2 cellular contexts compared by ENCODE assay signal in genomic region chr9:131019387-131020239, GRCh38.
TF ChIP-seq lines count a peak whose summit lies in the region.

No MANE protein-coding gene starts in this region.

TF ChIP-seq in SK-N-SH, 30 proteins besides CTCF, POLR2A, EP300 and RAD21 (continued from another document):
- TF ChIP-seq MAX (IDR thresholded peaks at IDR 0.05; ENCODE audit: low read depth), result no peak
- TF ChIP-seq TAF1 (IDR thresholded peaks at IDR 0.05; ENCODE audit: borderline replicate concordance, low read depth, low read length), result no peak
- no peak for TF ChIP-seq PBX3 (IDR thresholded peaks at IDR 0.05)
- TF ChIP-seq EZH2phosphoT487 (IDR thresholded peaks at IDR 0.05; ENCODE audit: borderline replicate concordance, low read depth), result no peak
- no peak for TF ChIP-seq RFX5 (IDR thresholded peaks at IDR 0.05; ENCODE audit: low read length)
- no peak for TF ChIP-seq CHD2 (IDR thresholded peaks at IDR 0.05; ENCODE audit: low read length, partially characterized antibody)
- TF ChIP-seq ELF1 (IDR thresholded peaks at IDR 0.05), result no peak
- no peak for TF ChIP-seq RXRA (IDR thresholded peaks at IDR 0.05; ENCODE audit: borderline replicate concordance, low read depth)
- TF ChIP-seq FOXM1 (IDR thresholded peaks at IDR 0.05; ENCODE audit: low read depth), result no peak
- TF ChIP-seq, protein P1, sequence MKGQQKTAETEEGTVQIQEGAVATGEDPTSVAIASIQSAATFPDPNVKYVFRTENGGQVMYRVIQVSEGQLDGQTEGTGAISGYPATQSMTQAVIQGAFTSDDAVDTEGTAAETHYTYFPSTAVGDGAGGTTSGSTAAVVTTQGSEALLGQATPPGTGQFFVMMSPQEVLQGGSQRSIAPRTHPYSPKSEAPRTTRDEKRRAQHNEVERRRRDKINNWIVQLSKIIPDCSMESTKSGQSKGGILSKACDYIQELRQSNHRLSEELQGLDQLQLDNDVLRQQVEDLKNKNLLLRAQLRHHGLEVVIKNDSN (IDR thresholded peaks at IDR 0.05; ENCODE audit: borderline replicate concordance, low read depth), result no peak
- no peak for TF ChIP-seq SMC3 (IDR thresholded peaks at IDR 0.05; ENCODE audit: low read depth, low read length)
- no peak for TF ChIP-seq TEAD4 (IDR thresholded peaks at IDR 0.05; ENCODE audit: borderline replicate concordance, insufficient read depth)
- no peak for TF ChIP-seq SIN3A (IDR thresholded peaks at IDR 0.05; ENCODE audit: borderline replicate concordance, low read depth, low read length)
- TF ChIP-seq GABPA (IDR thresholded peaks at IDR 0.05; ENCODE audit: low read depth), result no peak
- TF ChIP-seq MXI1 (IDR thresholded peaks at IDR 0.05; ENCODE audit: low read depth, low read length), result no peak

TF ChIP-seq in SK-N-SH treated with all-trans-retinoic acid at 6 μM for 48 hours, 23 proteins besides CTCF, POLR2A, EP300 and RAD21 (continued from another document):
- TF ChIP-seq CREB5 (CRISPR knock-in tag; IDR thresholded peaks at IDR 0.05; ENCODE audit: low read depth) (no peak), TSHZ2 (CRISPR knock-in tag; IDR thresholded peaks at IDR 0.05) (no peak), TOX (CRISPR knock-in tag; IDR thresholded peaks at IDR 0.05; ENCODE audit: borderline replicate concordance) (no peak), ZC3H10 (CRISPR knock-in tag; IDR thresholded peaks at IDR 0.05) (no peak), RARB (CRISPR knock-in tag; IDR thresholded peaks at IDR 0.05) (no peak), PPARA (CRISPR knock-in tag; IDR thresholded peaks at IDR 0.05; ENCODE audit: borderline replicate concordance) (no peak), BACH2 (CRISPR knock-in tag; IDR thresholded peaks at IDR 0.05; ENCODE audit: borderline replicate concordance) (no peak), ESRRG (CRISPR knock-in tag; IDR thresholded peaks at IDR 0.05) (no peak), GLIS3 (CRISPR knock-in tag; IDR thresholded peaks at IDR 0.05) (no peak), ZNF8 (CRISPR knock-in tag; IDR thresholded peaks at IDR 0.05) (no peak), SNAI2 (CRISPR knock-in tag; IDR thresholded peaks at IDR 0.05) (no peak), ZFP30 (CRISPR knock-in tag; IDR thresholded peaks at IDR 0.05) (no peak)
- TF ChIP-seq, protein P2, sequence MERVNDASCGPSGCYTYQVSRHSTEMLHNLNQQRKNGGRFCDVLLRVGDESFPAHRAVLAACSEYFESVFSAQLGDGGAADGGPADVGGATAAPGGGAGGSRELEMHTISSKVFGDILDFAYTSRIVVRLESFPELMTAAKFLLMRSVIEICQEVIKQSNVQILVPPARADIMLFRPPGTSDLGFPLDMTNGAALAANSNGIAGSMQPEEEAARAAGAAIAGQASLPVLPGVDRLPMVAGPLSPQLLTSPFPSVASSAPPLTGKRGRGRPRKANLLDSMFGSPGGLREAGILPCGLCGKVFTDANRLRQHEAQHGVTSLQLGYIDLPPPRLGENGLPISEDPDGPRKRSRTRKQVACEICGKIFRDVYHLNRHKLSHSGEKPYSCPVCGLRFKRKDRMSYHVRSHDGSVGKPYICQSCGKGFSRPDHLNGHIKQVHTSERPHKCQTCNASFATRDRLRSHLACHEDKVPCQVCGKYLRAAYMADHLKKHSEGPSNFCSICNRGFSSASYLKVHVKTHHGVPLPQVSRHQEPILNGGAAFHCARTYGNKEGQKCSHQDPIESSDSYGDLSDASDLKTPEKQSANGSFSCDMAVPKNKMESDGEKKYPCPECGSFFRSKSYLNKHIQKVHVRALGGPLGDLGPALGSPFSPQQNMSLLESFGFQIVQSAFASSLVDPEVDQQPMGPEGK (CRISPR knock-in tag; IDR thresholded peaks at IDR 0.05; ENCODE audit: borderline replicate concordance), result no peak
